In genomic region chr3:197722734-197723133, GRCh38 we compare ENCODE assay signal across 25 cellular contexts. TPM values are rescaled to one million over a fixed set of nuclear protein-coding genes. Genes with fewer than 3 reads are reported as not detected.
A peak's percentile ranks its signal among the peaks of the same experiment; 100 is the strongest.
DNase-seq lines count a peak whose midpoint lies in the region; ATAC-seq, FAIRE-seq and TF ChIP-seq lines count a peak whose summit lies in the region.
"Had no signal": no experiment of that assay in that cellular context is flagged by ENCODE, and none has a peak within 500 bp of the region (broad histone marks: within the 10 kb centered on the region; RNA-seq: fewer than 3 reads in every experiment).

No MANE protein-coding gene starts in this region.

- H3K27ac Mint-ChIP-seq in WTC11 (no peak overlapping the region), progenitor cell of endocrine pancreas (peak overlapping the region; percentile 49)
- H3K27ac Mint-ChIP-seq: B cell; CD4-positive, alpha-beta T cell had no signal

- no peaks in the 10 kb centered on the region for H3K27me3 Mint-ChIP-seq in WTC11 (ENCODE audit: low read depth)
- H3K27me3 Mint-ChIP-seq in progenitor cell of endocrine pancreas, result no peaks in the 10 kb centered on the region
- H3K27me3 Mint-ChIP-seq: B cell; CD4-positive, alpha-beta T cell had no signal

- H4K20me1 ChIP-seq in HCT116 (ENCODE audit: insufficient read depth), result no peaks in the 10 kb centered on the region
- H4K20me1 ChIP-seq in K562 (replicated peaks; ENCODE audit: control insufficient read depth, insufficient read depth, low read length), result no peaks in the 10 kb centered on the region

- RAD21 ChIA-PET in HCT116 (lab: Charles Lee; ENCODE audit: low non-redundant PET in 1 of 2, low total read pairs in 2 of 2, uncharacterized antibody in 2 of 2, unreplicated experiment in 2 of 2), result no interaction called here

- BruUV-seq in HCT116 (replicated peaks; lab: Mats Ljungman, UMichigan), result no TSS peak
- no TSS peak for BruUV-seq in K562 (replicated peaks; lab: Mats Ljungman, UMichigan)

- H3K27me3 ChIP-seq in HCT116 (ENCODE audit: insufficient read depth, low read length) (no peaks in the 10 kb centered on the region), K562 (ENCODE audit: control insufficient read depth in 2 of 2, insufficient read depth in 2 of 2, low read length in 2 of 2) (no peaks in the 10 kb centered on the region)
- H3K27me3 ChIP-seq: BLaER1 treated with 17β-estradiol and CSF1 and Interleukin-3, amounts not matched to agents 10 nM and 100 nM had no signal

- H3K9me3 ChIP-seq in HCT116 (ENCODE audit: control insufficient read depth in 1 of 2, insufficient read depth in 1 of 2, low read depth in 1 of 2, low read length in 2 of 2) (peaks cover 8 to 11% of the 10 kb centered on the region in 2 experiments; a peak in 3 of 4 replicates), K562 (replicated peaks; ENCODE audit: control insufficient read depth, insufficient read depth, low read depth, low read length) (no peaks in the 10 kb centered on the region)

- H3K4me1 Mint-ChIP-seq in WTC11 (peaks cover 9% of the 10 kb centered on the region), progenitor cell of endocrine pancreas (ENCODE audit: low read depth) (peaks cover 2% of the 10 kb centered on the region)

- DNase-seq in HCT116 (ENCODE audit: low read depth, low spot score), result no peak
- no peak for DNase-seq in WTC11 (ENCODE audit: low spot score)
- no peak for DNase-seq in K562 (ENCODE audit: extremely low read depth in 1 of 4, low spot score in 3 of 4)
- no peak for DNase-seq in progenitor cell of endocrine pancreas (ENCODE audit: low spot score, unreplicated experiment)
- no peak for DNase-seq in DMS53 treated with DMSO at 0.1 percent for 48 hours (lab: John Stamatoyannopoulos, UW; ENCODE audit: unreplicated experiment)
- DNase-seq in HEK293T (ENCODE audit: extremely low spot score), result no peak
- DNase-seq in KBM-7, result no peak
- no peak for DNase-seq in DMS153 treated with DMSO at 0.1 percent for 48 hours (lab: John Stamatoyannopoulos, UW; ENCODE audit: unreplicated experiment)
- DNase-seq: AML-193; Caco-2; Calu3; CD4-positive, alpha-beta T cell; CD8-positive, alpha-beta T cell; DMS53; DMS79 treated with DMSO at 0.1 percent for 48 hours; GF-D8 had no signal

- WGBS in K562 (ENCODE audit: insufficient coverage, low coverage, missing lambda C conversion rate), result 92% methylated on average over 2 of the region's 2 CpGs

- ATAC-seq in HCT116 (no peak), WTC11 (no peak), K562 (no peak)
- ATAC-seq: A549; CD8-positive, alpha-beta T cell had no signal

- TF ChIP-seq POLR2A in HCT116 (IDR thresholded peaks at IDR 0.05; ENCODE audit: borderline replicate concordance, extremely low read depth, insufficient read depth, insufficient read length), result no peak
- TF ChIP-seq POLR2A in K562 (conservative IDR thresholded peaks at IDR 0.05), result no peak

- no peak overlapping the region for H3K9ac ChIP-seq in HCT116 (ENCODE audit: low read length)
- no peak overlapping the region for H3K9ac ChIP-seq in K562 (ENCODE audit: insufficient read depth in 1 of 2, low read depth in 2 of 2, low read length in 2 of 2)
- H3K9ac ChIP-seq: BLaER1 treated with 17β-estradiol and CSF1 and Interleukin-3, amounts not matched to agents 10 nM and 100 nM had no signal

- H3K4me3 Mint-ChIP-seq in WTC11 (no peak overlapping the region), progenitor cell of endocrine pancreas (ENCODE audit: low read depth) (no peak overlapping the region)
- H3K4me3 Mint-ChIP-seq: CD4-positive, alpha-beta T cell; CD8-positive, alpha-beta T cell had no signal

- peaks cover 15% of the 10 kb centered on the region for H3K9me3 Mint-ChIP-seq in WTC11
- H3K9me3 Mint-ChIP-seq in progenitor cell of endocrine pancreas (ENCODE audit: low read depth), result peaks cover 4% of the 10 kb centered on the region

- no peaks in the 10 kb centered on the region for H3K9me2 ChIP-seq in HCT116 (ENCODE audit: insufficient read depth)

- H3K79me2 ChIP-seq in HCT116 (ENCODE audit: insufficient read depth, low read length) (peaks cover 19% of the 10 kb centered on the region), K562 (ENCODE audit: control insufficient read depth, insufficient read depth, low read length) (0 out of 3 replicates have a peak, but pooled peaks cover 11% of the 10 kb centered on the region)

- no peaks in the 10 kb centered on the region for H3K9me1 ChIP-seq in K562 (ENCODE audit: control insufficient read depth, insufficient read depth, low read length)

- intact Hi-C loops in HCT116 (cut with micrococcal nuclease) (no loop called here), K562 (cut with micrococcal nuclease) (no loop called here)

- H3K4me1 ChIP-seq in HCT116 (ENCODE audit: control insufficient read depth in 1 of 2, insufficient read depth in 2 of 2, low read length in 2 of 2), result peaks cover 17 to 34% of the 10 kb centered on the region in 2 experiments
- no peaks in the 10 kb centered on the region for H3K4me1 ChIP-seq in K562 (replicated peaks in 1 of 2; ENCODE audit: control insufficient read depth in 2 of 2, insufficient read depth in 2 of 2, low read length in 2 of 2)

- no peak overlapping the region for H3K4me3 ChIP-seq in HCT116 (replicated peaks in 1 of 2; ENCODE audit: low read depth in 1 of 2, low read length in 2 of 2)
- no peak overlapping the region for H3K4me3 ChIP-seq in K562
- H3K4me3 ChIP-seq: A549 had no signal

- CTCF ChIA-PET in HCT116 (lab: Charles Lee), result no interaction called here
- CTCF ChIA-PET in WTC11 (lab: Charles Lee), result no interaction called here
- CTCF ChIA-PET in K562 (lab: Yijun Ruan, JAX; ENCODE audit: low intra/inter-chr PET ratio), result no interaction called here
- CTCF ChIA-PET in HEK293T (lab: Yijun Ruan, JAX), result no interaction called here

- H3K4me2 ChIP-seq in HCT116 (ENCODE audit: low read length), result no peak overlapping the region
- H3K4me2 ChIP-seq in K562 (ENCODE audit: insufficient read depth, low read length), result no peak overlapping the region
- H3K4me2 ChIP-seq: A549 had no signal

- no peak overlapping the region for H2AFZ ChIP-seq in HCT116 (ENCODE audit: low read depth, low read length, poor library complexity, severe bottlenecking)
- H2AFZ ChIP-seq in K562 (ENCODE audit: low read depth, low read length), result no peak overlapping the region

- peaks cover 0 to 4% of the 10 kb centered on the region in 2 experiments; a peak in 1 of 4 replicates for H3K36me3 ChIP-seq in HCT116 (ENCODE audit: control insufficient read depth in 1 of 2, insufficient read depth in 2 of 2, low read length in 2 of 2)
- peaks cover 5% of the 10 kb centered on the region; the same call in 1 of the 3 replicates for H3K36me3 ChIP-seq in K562 (ENCODE audit: control insufficient read depth, insufficient read depth, low read length)

- POLR2A ChIA-PET in HCT116 (lab: Charles Lee) (no interaction called here), WTC11 (lab: Charles Lee) (no interaction called here), K562 (lab: Yijun Ruan, JAX) (interaction anchor here (2.6 kb wide), 1 partner anchor 11 kb away, joined by 8 read pairs; no protein-coding TSS in a partner anchor), HEK293T (lab: Yijun Ruan, JAX) (no interaction called here)

- in situ Hi-C loops in K562 (cut with MboI), result no loop called here
- in situ Hi-C loops in KBM-7 (cut with MboI; ENCODE audit: low pct_unique_long_range_greater_than_20kb, low sequenced_read_pairs), result no loop called here

- TF ChIP-seq CTCF in HCT116 (IDR thresholded peaks at IDR 0.05 in 2 of 3, conservative IDR thresholded peaks at IDR 0.05 in 1 of 3; ENCODE audit: borderline replicate concordance in 1 of 3, insufficient read depth in 1 of 3, low read depth in 2 of 3, low read length in 2 of 3) (no peak), WTC11 (IDR thresholded peaks at IDR 0.05) (no peak), K562 (IDR thresholded peaks at IDR 0.05 in 2 of 3, conservative IDR thresholded peaks at IDR 0.05 in 1 of 3; ENCODE audit: insufficient read depth in 2 of 3, low read depth in 1 of 3, low read length in 3 of 3) (no peak), progenitor cell of endocrine pancreas (IDR thresholded peaks at IDR 0.05; ENCODE audit: unreplicated experiment) (no peak)

- H3K27ac ChIP-seq in HCT116 (ENCODE audit: low read depth, low read length), result no peak overlapping the region
- H3K27ac ChIP-seq in K562 (ENCODE audit: extremely low read depth, low read depth, low read length), result no peak overlapping the region
- H3K27ac ChIP-seq: 22Rv1; A549; BLaER1 treated with 17β-estradiol and CSF1 and Interleukin-3, amounts not matched to agents 10 nM and 100 nM; C4-2B had no signal

- FAIRE-seq in K562 (lab: Jason Lieb, UNC), result no peak
- FAIRE-seq: A549, D721Med, G401.6, GM12892, GM18507 had no signal

- TF ChIP-seq EP300 in K562 (IDR thresholded peaks at IDR 0.05; ENCODE audit: low read length), result no peak

- TF ChIP-seq RAD21 in HCT116 (IDR thresholded peaks at IDR 0.05; ENCODE audit: low read depth) (no peak), K562 (CRISPR knock-in tag; conservative IDR thresholded peaks at IDR 0.05 in 1 of 2, IDR thresholded peaks at IDR 0.05 in 1 of 2) (no peak)

- H3K36me3 Mint-ChIP-seq in WTC11, result peaks cover 17% of the 10 kb centered on the region
- H3K36me3 Mint-ChIP-seq in progenitor cell of endocrine pancreas (ENCODE audit: insufficient read depth), result peaks cover 9% of the 10 kb centered on the region

RNA-seq across cellular contexts. Expression of gene RUBCN, which starts 14.0 kb away (rescaled TPM):
- total RNA-seq in HCT116 (2021; ENCODE audit: unreplicated experiment) (21.4 TPM), WTC11 (2021) (21.8 to 22.9 TPM (median 22.9 TPM) in 3 replicates), K562 (2014; rRNA removed) (12.8 and 17.5 TPM in 2 replicates), K562 (2014; rRNA removed; fragmentation: Illumina TruSeq; extraction: Trizol) (7.9 and 8.7 TPM in 2 replicates), K562 (2015; rRNA removed; fragmentation: Illumina TruSeq; extraction: Trizol) (9.3 and 10.0 TPM in 2 replicates), K562 (2021) (24.0 and 24.4 TPM in 2 replicates), progenitor cell of endocrine pancreas (29.0 and 30.4 TPM in 2 replicates)
- 11.8 and 13.4 TPM in 2 replicates for polyA plus RNA-seq in HCT116 (2012)
- total RNA-seq in K562 (2011; cell fraction: chromatin; rRNA removed; ENCODE audit: low replicate concordance), result 71.3 and 88.5 TPM in 2 replicates
- 44.5 and 49.2 TPM in 2 replicates for total RNA-seq in K562 (2011; cell fraction: nucleolus; rRNA removed)
- total RNA-seq in K562 (2011; cell fraction: nucleoplasm; rRNA removed), result 48.2 and 50.5 TPM in 2 replicates
- polyA plus RNA-seq in K562 (2011; rRNA removed) (13.4 and 20.8 TPM in 2 replicates), K562 (2014; fragmentation: Illumina TruSeq; extraction: Trizol) (13.4 and 14.2 TPM in 2 replicates), K562 (2014; fragmentation: Nextera tagmentation; extraction: Ambion mirVana) (1 to 10 TPM; 8.4 to 9.3 TPM), K562 (2014; rRNA removed) (11.8 and 11.9 TPM in 2 replicates)
- 12.4 and 14.0 TPM in 2 replicates for polyA plus RNA-seq in K562 (2011; cell fraction: cytosol; rRNA removed)
- polyA plus RNA-seq in K562 (2011; cell fraction: nucleus; rRNA removed), result 29.7 and 37.4 TPM in 2 replicates
- polyA plus RNA-seq in K562 (2012), result 12.3 and 12.8 TPM in 2 replicates
- polyA minus RNA-seq in K562 (2011; rRNA and poly(A)+ RNA removed), result 21.3 and 23.2 TPM in 2 replicates
- 15.6 and 20.1 TPM in 2 replicates for polyA minus RNA-seq in K562 (2011; cell fraction: cytosol; rRNA and poly(A)+ RNA removed)
- polyA minus RNA-seq in K562 (2011; cell fraction: nucleus; rRNA and poly(A)+ RNA removed), result 18.7 and 27.2 TPM in 2 replicates

RNA-seq across cellular contexts. Expression of gene FYTTD1, which starts 26.9 kb away (rescaled TPM):
- total RNA-seq in HCT116 (2021; ENCODE audit: unreplicated experiment) (70.7 TPM), WTC11 (2021) (21.4 to 24.5 TPM (median 23.7 TPM) in 3 replicates), K562 (2014; rRNA removed) (105 and 106 TPM in 2 replicates), K562 (2014; rRNA removed; fragmentation: Illumina TruSeq; extraction: Trizol) (82.1 and 94.8 TPM in 2 replicates), K562 (2015; rRNA removed; fragmentation: Illumina TruSeq; extraction: Trizol) (67.5 and 77.6 TPM in 2 replicates), K562 (2021) (76.3 and 83.8 TPM in 2 replicates), progenitor cell of endocrine pancreas (42.3 and 50.8 TPM in 2 replicates)
- polyA plus RNA-seq in HCT116 (2012), result 16.1 and 24.0 TPM in 2 replicates
- 9.2 and 23.4 TPM in 2 replicates for total RNA-seq in K562 (2011; cell fraction: chromatin; rRNA removed; ENCODE audit: low replicate concordance)
- 6.2 and 7.2 TPM in 2 replicates for total RNA-seq in K562 (2011; cell fraction: nucleolus; rRNA removed)
- total RNA-seq in K562 (2011; cell fraction: nucleoplasm; rRNA removed), result 13.4 and 20.8 TPM in 2 replicates
- polyA plus RNA-seq in K562 (2011; rRNA removed) (53.4 and 64.9 TPM in 2 replicates), K562 (2014; fragmentation: Illumina TruSeq; extraction: Trizol) (72.1 and 87.6 TPM in 2 replicates), K562 (2014; fragmentation: Nextera tagmentation; extraction: Ambion mirVana) (10 to 100 TPM; 35.7 to 47.5 TPM), K562 (2014; rRNA removed) (47.2 and 48.9 TPM in 2 replicates)
- polyA plus RNA-seq in K562 (2011; cell fraction: cytosol; rRNA removed), result 11.2 and 17.6 TPM in 2 replicates
- polyA plus RNA-seq in K562 (2011; cell fraction: nucleus; rRNA removed), result 8.3 and 15.6 TPM in 2 replicates
- polyA plus RNA-seq in K562 (2012), result 47.8 and 58.7 TPM in 2 replicates
- 80.8 and 120 TPM in 2 replicates for polyA minus RNA-seq in K562 (2011; rRNA and poly(A)+ RNA removed)
- polyA minus RNA-seq in K562 (2011; cell fraction: cytosol; rRNA and poly(A)+ RNA removed), result 29.3 and 41.4 TPM in 2 replicates
- polyA minus RNA-seq in K562 (2011; cell fraction: nucleus; rRNA and poly(A)+ RNA removed), result 5.9 and 10.3 TPM in 2 replicates
